12 cellular contexts compared by ENCODE assay signal in genomic region chr2:29420999-29421856, GRCh38.
DNase-seq lines count a peak whose midpoint lies in the region; ATAC-seq, FAIRE-seq and TF ChIP-seq lines count a peak whose summit lies in the region.
"Had no signal": no experiment of that assay in that cellular context is flagged by ENCODE, and none has a peak within 500 bp of the region (broad histone marks: within the 10 kb centered on the region; RNA-seq: fewer than 3 reads in every experiment).

No MANE protein-coding gene starts in this region.

- whole genome bisulfite sequencing in SK-N-SH (ENCODE audit: low lambda C conversion rate), result 45% methylated on average over 14 of the region's 14 CpGs
- 86% methylated on average over 14 of the region's 14 CpGs; no CpG with 5 or more reads in 1 of the 2 experiments for WGBS in H1 (ENCODE audit: extremely low coverage in 1 of 2, insufficient coverage in 1 of 2, insufficient read length in 1 of 2, insufficient replicate concordance in 2 of 2, low coverage in 1 of 2, low lambda C conversion rate in 2 of 2, missing lambda C conversion rate in 1 of 2), 2 experiments
- WGBS in lung, 2 donors, result 62 to 79% methylated on average over 14 of the region's 14 CpGs

- no peak overlapping the region for H4K5ac ChIP-seq in H1 (ENCODE audit: insufficient read length, low read depth, low read length)

- peak; percentile 23 for DNase-seq in SK-N-SH
- no peak for DNase-seq in H1 (ENCODE audit: low read depth in 1 of 2, low spot score in 2 of 2)
- no peak for DNase-seq in lung (ENCODE audit: low spot score)
- DNase-seq in upper lobe of right lung, result no peak
- no peak for DNase-seq in nucleus accumbens (lab: John Stamatoyannopoulos, UW)
- DNase-seq in A673 (ENCODE audit: low spot score), result no peak
- DNase-seq in NCI-H2196 treated with DMSO at 0.1 percent for 48 hours (lab: John Stamatoyannopoulos, UW; ENCODE audit: unreplicated experiment), result no peak
- DNase-seq: activated CD4-positive, alpha-beta T cell treated with anti-CD3 and anti-CD28 coated beads, Interleukin-2, amount 50 U/mL, for 4 hours; NCI-H2171; stimulated activated CD4-positive, alpha-beta T cell treated with anti-CD3 and anti-CD28 coated beads, Interleukin-4, amount 100 ng/mL, for 24 hours; upper lobe of left lung had no signal

- H3K4me3 ChIP-seq in SK-N-SH (ENCODE audit: low read depth in 2 of 2, low read length in 1 of 2) (no peak overlapping the region), H1 (ENCODE audit: extremely low read depth in 1 of 4, insufficient read depth in 2 of 4, low read depth in 3 of 4, low read length in 4 of 4) (no peak overlapping the region), lung (no peak overlapping the region), upper lobe of right lung (no peak overlapping the region), A673 (ENCODE audit: low read depth, low read length, poor library complexity, severe bottlenecking) (no peak overlapping the region)
- H3K4me3 ChIP-seq: upper lobe of left lung had no signal

- H3K27me3 ChIP-seq in SK-N-SH (ENCODE audit: insufficient read depth), result peaks cover 11% of the 10 kb centered on the region; the same call in 1 of the 2 replicates
- H3K27me3 ChIP-seq in H1 (replicated peaks in 1 of 4; ENCODE audit: control insufficient read depth in 3 of 4, extremely low read depth in 1 of 4, insufficient read depth in 3 of 4, low read length in 3 of 4), result no peaks in the 10 kb centered on the region
- H3K27me3 ChIP-seq in lung (ENCODE audit: control insufficient read depth, insufficient read depth), result no peaks in the 10 kb centered on the region
- H3K27me3 ChIP-seq in upper lobe of right lung, result no peaks in the 10 kb centered on the region
- no peaks in the 10 kb centered on the region for H3K27me3 ChIP-seq in A673 (replicated peaks; ENCODE audit: insufficient read depth, low read depth, low read length, poor library complexity)
- H3K27me3 ChIP-seq: upper lobe of left lung had no signal

- H2BK20ac ChIP-seq in H1 (ENCODE audit: low read length), result no peak overlapping the region

- H3K9me3 ChIP-seq in SK-N-SH (no peaks in the 10 kb centered on the region), H1 (ENCODE audit: insufficient read depth in 2 of 2, low read depth in 1 of 2, low read length in 1 of 2) (no peaks in the 10 kb centered on the region), lung (ENCODE audit: control insufficient read depth in 2 of 2, insufficient read depth in 1 of 2, low read length in 1 of 2) (no peaks in the 10 kb centered on the region), upper lobe of right lung (no peaks in the 10 kb centered on the region), A673 (ENCODE audit: low read depth, low read length, poor library complexity, severe bottlenecking) (no peaks in the 10 kb centered on the region)
- H3K9me3 ChIP-seq: upper lobe of left lung had no signal

- H3K4me1 ChIP-seq in SK-N-SH (ENCODE audit: control insufficient read depth in 1 of 2, insufficient read depth in 2 of 2, low read depth in 1 of 2, low read length in 1 of 2), result peaks cover 0 to 25% of the 10 kb centered on the region in 2 experiments; a peak in 2 of 4 replicates
- peaks cover 0 to 6% (median 2%) of the 10 kb centered on the region in 4 experiments; a peak in 4 of 7 replicates for H3K4me1 ChIP-seq in H1 (replicated peaks in 1 of 4; ENCODE audit: control insufficient read depth in 3 of 4, insufficient read depth in 4 of 4, low read length in 3 of 4)
- no peaks in the 10 kb centered on the region for H3K4me1 ChIP-seq in lung (ENCODE audit: control insufficient read depth in 2 of 2, insufficient read depth in 2 of 2, low read length in 2 of 2)
- H3K4me1 ChIP-seq in upper lobe of right lung, result no peaks in the 10 kb centered on the region
- H3K4me1 ChIP-seq in A673 (ENCODE audit: insufficient read depth, low read length, poor library complexity, severe bottlenecking), result peaks cover 5% of the 10 kb centered on the region
- H3K4me1 ChIP-seq: upper lobe of left lung had no signal

- H3K23ac ChIP-seq in H1 (ENCODE audit: insufficient read length), result no peak overlapping the region

- intact Hi-C loops in upper lobe of right lung (cut with DNase I) (no loop called here), A673 (cut with micrococcal nuclease; ENCODE audit: unreplicated experiment) (no loop called here)

- H4K8ac ChIP-seq in H1 (ENCODE audit: extremely low read depth, insufficient read depth, low read length), result no peak overlapping the region

- POLR2A ChIA-PET in SK-N-SH (lab: Yijun Ruan, JAX), result interaction anchor here (0.7 to 0.8 kb wide), 2 partner anchors 11 to 500 kb away, joined by 3 read pairs; no protein-coding TSS in a partner anchor
- POLR2A ChIA-PET in H1 (lab: Charles Lee; ENCODE audit: partially characterized antibody), result no interaction called here
- POLR2A ChIA-PET in A673 (lab: Charles Lee; ENCODE audit: low non-redundant PET), result no interaction called here

- no peak for FAIRE-seq in H1 (lab: Jason Lieb, UNC)

- H3K4me2 ChIP-seq in SK-N-SH, result no peak overlapping the region
- no peak overlapping the region for H3K4me2 ChIP-seq in H1 (ENCODE audit: insufficient read depth in 1 of 2, low read depth in 2 of 2, low read length in 2 of 2)

- no peak overlapping the region for H2BK12ac ChIP-seq in H1 (ENCODE audit: low read depth, low read length)

- no peak for TF ChIP-seq CTCF in SK-N-SH (IDR thresholded peaks at IDR 0.05)
- no peak for TF ChIP-seq CTCF in H1 (IDR thresholded peaks at IDR 0.05; ENCODE audit: control extremely low read depth in 1 of 3, insufficient read depth in 1 of 3, low read depth in 1 of 3, low read length in 3 of 3)
- TF ChIP-seq CTCF in lung (IDR thresholded peaks at IDR 0.05; ENCODE audit: control extremely low read depth, extremely low read depth), result no peak
- TF ChIP-seq CTCF in upper lobe of right lung (IDR thresholded peaks at IDR 0.05), result no peak
- no peak for TF ChIP-seq CTCF in A673 (conservative IDR thresholded peaks at IDR 0.05; ENCODE audit: low read depth, low read length)

- no peak overlapping the region for H3K18ac ChIP-seq in H1 (ENCODE audit: extremely low read depth, low read length)

- CTCF ChIA-PET in SK-N-SH (lab: Yijun Ruan, JAX), result interaction anchor here (0.6 to 1.2 kb wide), 5 partner anchors 11 to 130 kb away, joined by 3 to 5 read pairs (median 4); no protein-coding TSS in a partner anchor
- CTCF ChIA-PET in H1 (lab: Charles Lee; ENCODE audit: partially characterized antibody), result interaction anchor here (1.0 to 1.1 kb wide), 2 partner anchors 15 to 302 kb away, joined by 3 read pairs; no protein-coding TSS in a partner anchor
- CTCF ChIA-PET in A673 (lab: Charles Lee), result no interaction called here

- H3K23me2 ChIP-seq in H1 (ENCODE audit: low read depth, low read length), result no peaks in the 10 kb centered on the region

- TF ChIP-seq RAD21 in SK-N-SH (IDR thresholded peaks at IDR 0.05; ENCODE audit: low read length) (no peak), H1 (IDR thresholded peaks at IDR 0.05 in 1 of 2, conservative IDR thresholded peaks at IDR 0.05 in 1 of 2; ENCODE audit: low read depth in 2 of 2, low read length in 2 of 2) (no peak)

- H3K27ac ChIP-seq in SK-N-SH (ENCODE audit: low read depth in 2 of 2, low read length in 1 of 2) (peak overlapping the region in 1 of 2 experiments; percentile 53; a peak in 2 of 4 replicates), H1 (ENCODE audit: low read depth, low read length) (no peak overlapping the region), lung (ENCODE audit: low read depth in 1 of 2, low read length in 1 of 2) (no peak overlapping the region), upper lobe of right lung (no peak overlapping the region), A673 (ENCODE audit: low read depth, low read length, poor library complexity, severe bottlenecking) (no peak overlapping the region)
- H3K27ac ChIP-seq: upper lobe of left lung had no signal

- no peak for TF ChIP-seq POLR2A in H1 (IDR thresholded peaks at IDR 0.05; ENCODE audit: control extremely low read depth in 1 of 2, low read depth in 2 of 2, low read length in 2 of 2)

- H4K91ac ChIP-seq in H1 (replicated peaks; ENCODE audit: insufficient read length, low read length), result no peak overlapping the region

- BruUV-seq in A673 (replicated peaks; lab: Mats Ljungman, UMichigan), result no TSS peak

- H3F3A ChIP-seq in SK-N-SH (replicated peaks; ENCODE audit: insufficient read depth), result no peaks in the 10 kb centered on the region

- no peak for TF ChIP-seq EP300 in SK-N-SH (IDR thresholded peaks at IDR 0.05; ENCODE audit: borderline replicate concordance in 1 of 2, low read depth in 1 of 2, low read length in 1 of 2)
- no peak for TF ChIP-seq EP300 in H1 (IDR thresholded peaks at IDR 0.05; ENCODE audit: borderline replicate concordance in 1 of 2, low read depth in 2 of 2, low read length in 2 of 2)

- H3K56ac ChIP-seq in H1 (replicated peaks; ENCODE audit: insufficient read length, low read depth, low read length), result no peak overlapping the region

- H3K79me2 ChIP-seq in SK-N-SH (ENCODE audit: insufficient read depth) (no peaks in the 10 kb centered on the region), H1 (ENCODE audit: control insufficient read depth in 1 of 2, insufficient read depth in 2 of 2, low read length in 2 of 2) (no peaks in the 10 kb centered on the region)

- no peak overlapping the region for H2BK15ac ChIP-seq in H1 (ENCODE audit: low read length)

- H2AFZ ChIP-seq in SK-N-SH (ENCODE audit: low read depth) (no peak overlapping the region), H1 (ENCODE audit: low read length) (0 out of 2 replicates have a peak overlapping the region, but pooled peaks have one; percentile 1)

- no peak overlapping the region for H2BK5ac ChIP-seq in H1 (ENCODE audit: low read depth, low read length)

- ATAC-seq in SK-N-SH treated with all-trans-retinoic acid at 6 μM for 48 hours (no peak), lung (ENCODE audit: insufficient read depth, low FRiP score) (peak; percentile 66), upper lobe of right lung (peak; percentile 73)

- no peaks in the 10 kb centered on the region for H3K79me1 ChIP-seq in H1 (ENCODE audit: low read depth, low read length)

- H3K36me3 ChIP-seq in SK-N-SH (replicated peaks in 1 of 2; ENCODE audit: control insufficient read depth in 1 of 2, insufficient read depth in 2 of 2, low read length in 1 of 2) (no peaks in the 10 kb centered on the region), H1 (ENCODE audit: control insufficient read depth in 2 of 4, insufficient read depth in 4 of 4, low read length in 3 of 4) (no peaks in the 10 kb centered on the region), lung (ENCODE audit: control insufficient read depth in 2 of 2, insufficient read depth in 2 of 2, low read length in 2 of 2) (no peaks in the 10 kb centered on the region), upper lobe of right lung (no peaks in the 10 kb centered on the region), A673 (ENCODE audit: insufficient read depth, low read length, poor library complexity, severe bottlenecking) (no peaks in the 10 kb centered on the region)
- H3K36me3 ChIP-seq: upper lobe of left lung had no signal

- H2AK5ac ChIP-seq in H1 (ENCODE audit: low read depth, low read length), result no peak overlapping the region

- no peak overlapping the region for H3K14ac ChIP-seq in H1 (ENCODE audit: insufficient read length)

- no peak overlapping the region for H3K9ac ChIP-seq in SK-N-SH
- H3K9ac ChIP-seq in H1 (replicated peaks in 1 of 4; ENCODE audit: extremely low read depth in 1 of 4, low read depth in 3 of 4, low read length in 3 of 4), result no peak overlapping the region

- H3K4ac ChIP-seq in H1 (replicated peaks; ENCODE audit: insufficient read length, low read depth, low read length), result no peak overlapping the region

- no peaks in the 10 kb centered on the region for H3K9me2 ChIP-seq in SK-N-SH

- H4K20me1 ChIP-seq in SK-N-SH (ENCODE audit: insufficient read depth), result no peaks in the 10 kb centered on the region; the same call in 1 of the 2 replicates
- no peaks in the 10 kb centered on the region for H4K20me1 ChIP-seq in H1 (replicated peaks in 1 of 2; ENCODE audit: control insufficient read depth in 1 of 2, insufficient read depth in 2 of 2, low read length in 2 of 2)

- no peak overlapping the region for H2BK120ac ChIP-seq in H1 (replicated peaks; ENCODE audit: low read depth, low read length)
